Comparison of ENCODE assay signal across 19 cellular contexts in genomic region chr3:133830071-133830470, GRCh38.
"Had no signal": no experiment of that assay in that cellular context is flagged by ENCODE, and none has a peak within 500 bp of the region (broad histone marks: within the 10 kb centered on the region; RNA-seq: fewer than 3 reads in every experiment).

No MANE protein-coding gene starts in this region.

- H3K79me2 ChIP-seq: parathyroid adenoma had no signal

- ATAC-seq: esophagus mucosa; foreskin keratinocyte; gastroesophageal sphincter; left lobe of liver; lower lobe of right lung; natural killer cell; stimulated activated memory B cell treated with anti-CD40 and anti-IgM and Interleukin-4, amounts not matched to agents 10 μg/mL and 1 μg/mL and 100 μg/mL, for 72 hours had no signal

- DNase-seq: dorsolateral prefrontal cortex; effector CD4-positive, alpha-beta T cell; foreskin keratinocyte; hypothalamus; immature natural killer cell; lower lobe of right lung; natural killer cell; sigmoid colon; stimulated activated CD4-positive, alpha-beta T cell treated with anti-CD3 and anti-CD28 coated beads, Interleukin-2, amount 100 ng/mL, for 24 hours; stimulated activated CD4-positive, alpha-beta T cell treated with anti-CD3 and anti-CD28 coated beads, Interleukin-4, amount 100 ng/mL, for 24 hours; upper lobe of left lung had no signal

- H3K9me3 ChIP-seq: gastroesophageal sphincter, lower lobe of right lung, neutrophil, sigmoid colon, thoracic aorta, tibial nerve, upper lobe of left lung had no signal

- H3K36me3 ChIP-seq: neutrophil, upper lobe of left lung had no signal

- H3K4me1 ChIP-seq: foreskin keratinocyte, gastroesophageal sphincter, lower lobe of right lung, parathyroid adenoma, sigmoid colon, tibial nerve, upper lobe of left lung had no signal

- H2AFZ ChIP-seq: parathyroid adenoma had no signal

- H3K4me3 ChIP-seq: dorsolateral prefrontal cortex, gastroesophageal sphincter, lower lobe of right lung, sigmoid colon, thoracic aorta, tibial nerve, upper lobe of left lung had no signal

- H3K9ac ChIP-seq: parathyroid adenoma had no signal

- H3K27ac ChIP-seq: foreskin keratinocyte, gastroesophageal sphincter, lower lobe of right lung, neutrophil, parathyroid adenoma, sigmoid colon, thoracic aorta, tibial nerve, upper lobe of left lung had no signal

- H3K27me3 ChIP-seq: dorsolateral prefrontal cortex, foreskin keratinocyte, gastroesophageal sphincter, neutrophil, sigmoid colon, tibial nerve, upper lobe of left lung had no signal
